Comparison of ENCODE assay signal across 10 cellular contexts in the genomic region with DNA sequence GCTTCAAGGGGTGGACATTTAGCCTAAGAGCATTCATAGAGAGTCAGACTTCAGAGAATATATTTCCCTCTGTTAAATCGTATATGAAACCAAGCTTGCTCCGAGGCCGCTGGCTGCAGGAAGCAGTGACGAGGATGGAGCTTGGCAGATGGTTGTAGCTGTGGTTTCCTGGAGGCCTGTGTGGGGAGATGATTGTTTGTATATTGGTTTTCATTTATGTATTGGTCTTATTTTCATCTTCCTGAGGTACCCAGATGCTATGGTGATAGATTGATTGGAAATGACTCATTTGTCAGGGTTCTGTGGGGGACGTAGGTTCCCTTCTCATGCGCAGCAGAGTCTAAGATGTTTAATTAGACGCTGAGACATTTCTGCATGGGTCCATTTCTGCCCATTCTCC. TPM values are rescaled to one million over a fixed set of nuclear protein-coding genes. Genes with fewer than 3 reads are reported as not detected.
DNase-seq lines count a peak whose midpoint lies in the region; ATAC-seq, FAIRE-seq and TF ChIP-seq lines count a peak whose summit lies in the region.
"Had no signal": no experiment of that assay in that cellular context is flagged by ENCODE, and none has a peak within 500 bp of the region (broad histone marks: within the 10 kb centered on the region; RNA-seq: fewer than 3 reads in every experiment).

No MANE protein-coding gene starts in this region.

- FAIRE-seq in islet of Langerhans (lab: Jason Lieb, UNC), result peak; percentile 60
- FAIRE-seq: endometrium, H1 had no signal

- no peaks in the 10 kb centered on the region for H3K9me3 Mint-ChIP-seq in activated T-helper 17 cell treated with anti-CD3 and anti-CD28 coated beads, Interleukin-2, amount 50 U/mL, for 72 hours

- H3K27me3 Mint-ChIP-seq in activated T-helper 17 cell treated with anti-CD3 and anti-CD28 coated beads, Interleukin-2, amount 50 U/mL, for 72 hours, result no peaks in the 10 kb centered on the region

- H3K4me3 Mint-ChIP-seq in activated T-helper 17 cell treated with anti-CD3 and anti-CD28 coated beads, Interleukin-2, amount 50 U/mL, for 72 hours, result peak overlapping the region; percentile 67

- ATAC-seq in activated T-helper 17 cell treated with anti-CD3 and anti-CD28 coated beads, Interleukin-2, amount 50 U/mL, for 72 hours (replicated peaks), result peak; percentile 97
- ATAC-seq in stimulated activated naive CD8-positive, alpha-beta T cell treated with anti-CD3 and anti-CD28 coated beads, Interleukin-15, Interleukin-2, amounts not matched to agents 100 U/mL and 50 U/mL, for 24 hours, result peak; percentile 92

- no peak for TF ChIP-seq CTCF in GM13977 (IDR thresholded peaks at IDR 0.05; ENCODE audit: extremely low read depth, insufficient read depth, missing control alignments)

- in situ Hi-C loops in GM13977 (cut with MboI; ENCODE audit: low pct_unique_long_range_greater_than_20kb, low sequenced_read_pairs, unreplicated experiment), result no loop called here

- H3K36me3 Mint-ChIP-seq in activated T-helper 17 cell treated with anti-CD3 and anti-CD28 coated beads, Interleukin-2, amount 50 U/mL, for 72 hours (ENCODE audit: low read depth), result no peaks in the 10 kb centered on the region

- H3K4me1 Mint-ChIP-seq in activated T-helper 17 cell treated with anti-CD3 and anti-CD28 coated beads, Interleukin-2, amount 50 U/mL, for 72 hours, result peaks cover 28% of the 10 kb centered on the region

- DNase-seq in GM13977 (ENCODE audit: low spot score) (peak; percentile 67), MV-4-11 (lab: John Stamatoyannopoulos, UW) (peak; percentile 87), NCI-H526 treated with DMSO at 0.1 percent for 48 hours (lab: John Stamatoyannopoulos, UW) (no peak), NCI-H2171 (lab: John Stamatoyannopoulos, UW) (no peak), HT-29 (ENCODE audit: low spot score) (no peak)
- DNase-seq in stimulated activated naive CD8-positive, alpha-beta T cell treated with anti-CD3 and anti-CD28 coated beads, Interleukin-15, Interleukin-2, amounts not matched to agents 100 U/mL and 50 U/mL, for 24 hours, result peak; percentile 65

- peak overlapping the region; percentile 54 for H3K27ac Mint-ChIP-seq in activated T-helper 17 cell treated with anti-CD3 and anti-CD28 coated beads, Interleukin-2, amount 50 U/mL, for 72 hours

RNA-seq across cellular contexts. Expression of a gene that starts 26.1 kb away (rescaled TPM):
- 1 to 10 TPM; 6.2 to 7.7 TPM for total RNA-seq in activated T-helper 17 cell treated with anti-CD3 and anti-CD28 coated beads, Interleukin-2, amount 50 U/mL, for 72 hours
- total RNA-seq in HT-29 (2014; rRNA removed; shearing (Covaris generic)), result 0.10 and 0.28 TPM in 2 replicates

Comparison
In these comparisons a context has a peak if more than half of its experiments do, and no peak if none do; other contexts are left out.
1. DNase-seq: peak in GM13977 (single experiment), MV-4-11 (single experiment) and stimulated activated naive CD8-positive, alpha-beta T cell treated with anti-CD3 and anti-CD28 coated beads, Interleukin-15, Interleukin-2, amounts not matched to agents 100 U/mL and 50 U/mL, for 24 hours (single experiment); none in NCI-H526 treated with DMSO at 0.1 percent for 48 hours (single experiment), NCI-H2171 (single experiment) and HT-29 (single experiment).